In genomic region chr21:44010429-44010828, GRCh38 we compare ENCODE assay signal across 1 cellular context.
TF ChIP-seq lines count a peak whose summit lies in the region.

No MANE protein-coding gene starts in this region.

TF ChIP-seq in HepG2, 621 proteins besides CTCF, POLR2A, EP300 and RAD21 (continued from another document):
- TF ChIP-seq ZNF800 (CRISPR knock-in tag; IDR thresholded peaks at IDR 0.05) (no peak), TBX2 (CRISPR knock-in tag; IDR thresholded peaks at IDR 0.05; ENCODE audit: borderline replicate concordance) (peak; percentile 62), MIER2 (CRISPR knock-in tag; IDR thresholded peaks at IDR 0.05) (no peak), ZKSCAN5 (CRISPR knock-in tag; IDR thresholded peaks at IDR 0.05) (peak; percentile 71; the same call in 1 of the 2 replicates), NR2F1 (CRISPR knock-in tag; IDR thresholded peaks at IDR 0.05) (peak in 1 of 2 experiments; percentile 27; a peak in 1 of 4 replicates), RARA (CRISPR knock-in tag; IDR thresholded peaks at IDR 0.05) (peak; percentile 38; the same call in 1 of the 2 replicates), ZBTB33 (CRISPR knock-in tag; IDR thresholded peaks at IDR 0.05) (peak; percentile 31; the same call in 1 of the 2 replicates), NFKBIZ (CRISPR knock-in tag; IDR thresholded peaks at IDR 0.05) (no peak), WIZ (CRISPR knock-in tag; IDR thresholded peaks at IDR 0.05) (no peak), PITX1 (CRISPR knock-in tag; IDR thresholded peaks at IDR 0.05) (0 out of 2 replicates have a peak, but pooled peaks have one; percentile 36), CERS6 (CRISPR knock-in tag; IDR thresholded peaks at IDR 0.05) (no peak), ERF (CRISPR knock-in tag; IDR thresholded peaks at IDR 0.05) (peak; percentile 34; the same call in 1 of the 2 replicates), SRSF9 (IDR thresholded peaks at IDR 0.05; ENCODE audit: borderline replicate concordance, insufficient read depth, low read depth, low read length, poor library complexity, severe bottlenecking) (no peak), ZNF430 (CRISPR knock-in tag; IDR thresholded peaks at IDR 0.05) (0 out of 2 replicates have a peak, but pooled peaks have one; percentile 43), ARID4A (CRISPR knock-in tag; IDR thresholded peaks at IDR 0.05; ENCODE audit: borderline replicate concordance) (peak; percentile 55; the same call in 1 of the 2 replicates), HNF4A (CRISPR knock-in tag; IDR thresholded peaks at IDR 0.05) (peak; percentile 29; the same call in 1 of the 2 replicates), TSC22D2 (CRISPR knock-in tag; IDR thresholded peaks at IDR 0.05; ENCODE audit: borderline replicate concordance) (no peak), ELF3 (CRISPR knock-in tag; IDR thresholded peaks at IDR 0.05) (0 out of 2 replicates have a peak, but pooled peaks have one; percentile 15)
